ENCODE assay signal across 12 cellular contexts in genomic region chr1:178262101-178262500, GRCh38.
DNase-seq lines count a peak whose midpoint lies in the region; ATAC-seq, FAIRE-seq and TF ChIP-seq lines count a peak whose summit lies in the region.
"Had no signal": no experiment of that assay in that cellular context is flagged by ENCODE, and none has a peak within 500 bp of the region (broad histone marks: within the 10 kb centered on the region; RNA-seq: fewer than 3 reads in every experiment).

No MANE protein-coding gene starts in this region.

- ATAC-seq in GM12878 (no peak), GM19328 (IDR thresholded peaks at IDR 0.05; ENCODE audit: unreplicated experiment) (no peak), GM21619 (IDR thresholded peaks at IDR 0.05; ENCODE audit: unreplicated experiment) (no peak)
- ATAC-seq: activated CD8-positive, alpha-beta T cell treated with anti-CD3 and anti-CD28 coated beads, Interleukin-2, amount 10 ng/mL, durations not matched to agents 7 days and 5 days; pancreas had no signal

- POLR2A ChIA-PET in GM12878 (lab: Charles Lee), result no interaction called here

- H3K9me3 ChIP-seq in GM12878 (replicated peaks; ENCODE audit: control insufficient read depth, insufficient read depth, low read length), result no peaks in the 10 kb centered on the region
- no peaks in the 10 kb centered on the region for H3K9me3 ChIP-seq in iPS-20b (ENCODE audit: insufficient read depth, low read depth, low read length)
- H3K9me3 ChIP-seq: BLaER1, pancreas had no signal

- H3K27me3 ChIP-seq in GM12878 (replicated peaks in 1 of 2; ENCODE audit: control insufficient read depth in 2 of 2, insufficient read depth in 2 of 2, low read length in 1 of 2), result no peaks in the 10 kb centered on the region
- no peaks in the 10 kb centered on the region for H3K27me3 ChIP-seq in iPS-20b (ENCODE audit: insufficient read depth, low read length)
- H3K27me3 ChIP-seq: BLaER1, pancreas had no signal

- BruUV-seq in GM12878 (replicated peaks; lab: Mats Ljungman, UMichigan), result no TSS peak

- no peak for TF ChIP-seq RAD21 in GM12878 (IDR thresholded peaks at IDR 0.05; ENCODE audit: insufficient read depth, low read depth, low read length)

- H3K4me3 ChIP-seq in GM12878 (no peak overlapping the region), iPS-20b (ENCODE audit: low read length) (no peak overlapping the region)
- H3K4me3 ChIP-seq: BLaER1, pancreas had no signal

- no peak for TF ChIP-seq EP300 in GM12878 (IDR thresholded peaks at IDR 0.05; ENCODE audit: borderline replicate concordance in 1 of 2, control insufficient read depth in 1 of 2, low read depth in 2 of 2, low read length in 2 of 2)

- FAIRE-seq in GM12878 (lab: Jason Lieb, UNC), result no peak
- FAIRE-seq: pancreas had no signal

- H4K20me1 ChIP-seq in GM12878 (ENCODE audit: control insufficient read depth, insufficient read depth), result no peaks in the 10 kb centered on the region
- H4K20me1 ChIP-seq: BLaER1 had no signal

- no peak overlapping the region for H3K4me2 ChIP-seq in GM12878 (ENCODE audit: control insufficient read depth, insufficient read depth)
- H3K4me2 ChIP-seq: BLaER1 had no signal

- SMC1A ChIA-PET in GM12878 (lab: Charles Lee; ENCODE audit: uncharacterized antibody, unreplicated experiment), result no interaction called here

- 0% methylated on average over 3 of the region's 3 CpGs for whole genome bisulfite sequencing in GM12878 (ENCODE audit: insufficient coverage, insufficient replicate concordance, low lambda C conversion rate, missing lambda C conversion rate)

- no peak for TF ChIP-seq CTCF in GM12878 (IDR thresholded peaks at IDR 0.05 in 2 of 3, conservative IDR thresholded peaks at IDR 0.05 in 1 of 3; ENCODE audit: control insufficient read depth in 2 of 3, extremely low read depth in 1 of 3, insufficient read depth in 1 of 3, low read depth in 3 of 3, low read length in 3 of 3)

- in situ Hi-C loops in ACHN (cut with HindIII; ENCODE audit: low pct_ligation_motif_present, low pct_unique_long_range_greater_than_20kb, low sequenced_read_pairs) (no loop called here), GM12878 (cut with MboI) (no loop called here)

- RAD21 ChIA-PET in GM12878 (lab: Charles Lee; ENCODE audit: unreplicated experiment), result no interaction called here

- H3K4me1 ChIP-seq in GM12878 (ENCODE audit: control insufficient read depth, insufficient read depth, low read length) (no peaks in the 10 kb centered on the region), iPS-20b (ENCODE audit: insufficient read depth, low read length) (peaks cover 48% of the 10 kb centered on the region)
- H3K4me1 ChIP-seq: BLaER1 had no signal

- no peak overlapping the region for H2AFZ ChIP-seq in GM12878 (ENCODE audit: control insufficient read depth, low read depth, low read length)

- no peak overlapping the region for H3K27ac ChIP-seq in GM12878 (ENCODE audit: control insufficient read depth, insufficient read depth)
- no peak overlapping the region for H3K27ac ChIP-seq in iPS-20b (ENCODE audit: low read length)
- H3K27ac ChIP-seq: BLaER1, pancreas had no signal

- no peak for TF ChIP-seq POLR2A in GM12878 (IDR thresholded peaks at IDR 0.05; ENCODE audit: low read depth, low read length)

- H3K9ac ChIP-seq in GM12878 (ENCODE audit: control insufficient read depth, insufficient read depth, low read length) (no peak overlapping the region), iPS-20b (ENCODE audit: low read depth, low read length) (peak overlapping the region; percentile 7; the same call in 1 of the 2 replicates)
- H3K9ac ChIP-seq: BLaER1 had no signal

- DNase-seq in ACHN (peak; percentile 64), HuH-7 (ENCODE audit: low spot score) (peak; percentile 15), GM12878 (ENCODE audit: low read depth, low spot score) (no peak), A172 (ENCODE audit: low spot score) (no peak)
- DNase-seq in activated effector memory CD4-positive, alpha-beta T cell treated with Interleukin-2 at 50 U/mL for 16 hours, result no peak
- DNase-seq: activated CD8-positive, alpha-beta T cell treated with anti-CD3 and anti-CD28 coated beads, Interleukin-2, amount 10 ng/mL, durations not matched to agents 7 days and 5 days; hypothalamus; pancreas had no signal

- H3K79me2 ChIP-seq in GM12878 (ENCODE audit: control insufficient read depth, insufficient read depth, low read length), result no peaks in the 10 kb centered on the region

- CTCF ChIA-PET in GM12878 (lab: Yijun Ruan, JAX), result interaction anchor here (1.2 kb wide), 1 partner anchor 15 kb away, joined by 3 read pairs; no protein-coding TSS in a partner anchor

- H3K36me3 ChIP-seq in GM12878 (ENCODE audit: control insufficient read depth in 2 of 2, insufficient read depth in 2 of 2, low read length in 1 of 2), result no peaks in the 10 kb centered on the region
- no peaks in the 10 kb centered on the region for H3K36me3 ChIP-seq in iPS-20b (ENCODE audit: insufficient read depth, low read depth, low read length)
- H3K36me3 ChIP-seq: BLaER1, pancreas had no signal

- intact Hi-C loops in GM12878 (cut with micrococcal nuclease; ENCODE audit: unreplicated experiment), result no loop called here

TF ChIP-seq in GM12878, 131 proteins besides CTCF, POLR2A, EP300 and RAD21:
- TF ChIP-seq ATF7 (IDR thresholded peaks at IDR 0.05; ENCODE audit: low read depth) (peak; percentile 56), SKIL (IDR thresholded peaks at IDR 0.05; ENCODE audit: low read depth, poor library complexity, severe bottlenecking) (no peak), YBX1 (IDR thresholded peaks at IDR 0.05) (no peak), MTA3 (IDR thresholded peaks at IDR 0.05; ENCODE audit: borderline replicate concordance, low read length) (no peak), NR2C2 (IDR thresholded peaks at IDR 0.05; ENCODE audit: borderline replicate concordance, control insufficient read depth, insufficient read length, low read depth) (no peak), TCF12 (IDR thresholded peaks at IDR 0.05; ENCODE audit: low read depth, low read length) (no peak), E2F8 (IDR thresholded peaks at IDR 0.05; ENCODE audit: low read depth, partially characterized antibody) (no peak), CBX5 (IDR thresholded peaks at IDR 0.05; ENCODE audit: low read depth) (no peak), SMARCA5 (IDR thresholded peaks at IDR 0.05) (no peak)
TF ChIP-seq in GM12878: peak in this region for 1.

Comparison
In these comparisons a context has a peak if more than half of its experiments do, and no peak if none do; other contexts are left out.
1. DNase-seq: peak in ACHN (single experiment) and HuH-7 (single experiment); none in GM12878 (single experiment), activated effector memory CD4-positive, alpha-beta T cell treated with Interleukin-2 at 50 U/mL for 16 hours (single experiment) and A172 (single experiment).